ENCODE assay signal across 21 cellular contexts in genomic region chr2:123086613-123087012, GRCh38.
"Had no signal": no experiment of that assay in that cellular context is flagged by ENCODE, and none has a peak within 500 bp of the region (broad histone marks: within the 10 kb centered on the region; RNA-seq: fewer than 3 reads in every experiment).

No MANE protein-coding gene starts in this region.

- H3K4me3 Mint-ChIP-seq: activated CD8-positive, alpha-beta T cell treated with anti-CD3 and anti-CD28 coated beads, Interleukin-2, amount 10 ng/mL, durations not matched to agents 7 days and 5 days; activated naive CD4-positive, alpha-beta T cell treated with anti-CD3 and anti-CD28 coated beads for 36 hours; activated naive CD8-positive, alpha-beta T cell; activated T-cell treated with anti-CD3 and anti-CD28 coated beads, Interleukin-2, amount 50 U/mL, for 4 hours; T-helper 1 cell treated with Interleukin-12 subunit alpha and Interleukin-12 subunit beta and Interleukin-4 antibody, amounts not matched to agents 30 μg/mL and 1 μg/mL, for 36 hours had no signal

- ATAC-seq: activated CD4-positive, CD25-positive, alpha-beta regulatory T cell treated with anti-CD3 and anti-CD28 coated beads, Interleukin-2, amount 50 U/mL, for 24 hours; activated CD8-positive, alpha-beta T cell treated with anti-CD3 and anti-CD28 coated beads, Interleukin-2, amount 10 ng/mL, durations not matched to agents 7 days and 5 days; activated T-cell treated with anti-CD3 and anti-CD28 coated beads, Interleukin-2, amount 50 U/mL, for 4 hours had no signal

- DNase-seq: activated CD4-positive, alpha-beta T cell treated with anti-CD3 and anti-CD28 coated beads for 48 hours; activated CD4-positive, alpha-beta T cell treated with anti-CD3 and anti-CD28 coated beads, Interleukin-2, amount 50 U/mL, for 4 hours; activated CD8-positive, alpha-beta T cell treated with anti-CD3 and anti-CD28 coated beads, Interleukin-2, amount 10 ng/mL, durations not matched to agents 7 days and 5 days; activated gamma-delta T cell; activated naive CD4-positive, alpha-beta T cell treated with anti-CD3 and anti-CD28 coated beads for 36 hours; activated T-cell treated with anti-CD3 and anti-CD28 coated beads, Interleukin-2, amount 50 U/mL, for 4 hours; brain microvascular endothelial cell; cerebellar nuclear complex; Karpas-422; NCI-H1105; NCI-H1436; NCI-H1694 treated with DMSO at 0.1 percent for 48 hours; NCI-H2029 treated with DMSO at 0.1 percent for 48 hours; NCI-H345; NCI-H510A; NCI-H526 treated with DMSO at 0.1 percent for 48 hours; NCI-H82; NK-92 treated with Interleukin-12 subunit alpha and Interleukin-12 subunit beta, amount 100 ng/mL, for 24 hours had no signal

- H3K27ac Mint-ChIP-seq: activated CD8-positive, alpha-beta T cell treated with anti-CD3 and anti-CD28 coated beads, Interleukin-2, amount 10 ng/mL, durations not matched to agents 7 days and 5 days; activated naive CD4-positive, alpha-beta T cell treated with anti-CD3 and anti-CD28 coated beads for 36 hours; activated naive CD8-positive, alpha-beta T cell; T-helper 1 cell treated with Interleukin-12 subunit alpha and Interleukin-12 subunit beta and Interleukin-4 antibody, amounts not matched to agents 30 μg/mL and 1 μg/mL, for 36 hours had no signal

- H3K27me3 Mint-ChIP-seq: activated naive CD8-positive, alpha-beta T cell had no signal

- H3K36me3 Mint-ChIP-seq: activated naive CD8-positive, alpha-beta T cell had no signal
